Comparison of ENCODE assay signal across 2 cellular contexts in genomic region chr10:31074357-31075065, GRCh38.
TF ChIP-seq lines count a peak whose summit lies in the region.

No MANE protein-coding gene starts in this region.

TF ChIP-seq in IMR-90, 13 proteins besides CTCF, POLR2A, EP300 and RAD21:
- TF ChIP-seq FOS (IDR thresholded peaks at IDR 0.05; ENCODE audit: low read depth, low read length) (no peak), RFX5 (IDR thresholded peaks at IDR 0.05; ENCODE audit: low read depth, low read length) (no peak), SMC3 (IDR thresholded peaks at IDR 0.05; ENCODE audit: low read depth, low read length) (no peak), NFE2L2 (IDR thresholded peaks at IDR 0.05; ENCODE audit: low read depth, low read length) (no peak), CEBPB (IDR thresholded peaks at IDR 0.05; ENCODE audit: low read depth, low read length) (no peak), RCOR1 (IDR thresholded peaks at IDR 0.05; ENCODE audit: insufficient replicate concordance, low read length) (no peak), MXI1 (IDR thresholded peaks at IDR 0.05; ENCODE audit: borderline replicate concordance, low read depth, low read length) (no peak), USF2 (IDR thresholded peaks at IDR 0.05; ENCODE audit: low read depth, low read length) (no peak), MAZ (IDR thresholded peaks at IDR 0.05; ENCODE audit: borderline replicate concordance, low read depth, low read length) (no peak), BHLHE40 (IDR thresholded peaks at IDR 0.05; ENCODE audit: low read depth, low read length) (no peak), ELK1 (IDR thresholded peaks at IDR 0.05; ENCODE audit: borderline replicate concordance, low read depth, low read length) (no peak), CHD1 (IDR thresholded peaks at IDR 0.05; ENCODE audit: low read depth, low read length) (no peak), MAFK (IDR thresholded peaks at IDR 0.05; ENCODE audit: low read depth, low read length) (no peak)

TF ChIP-seq in WTC11, 78 proteins besides CTCF, POLR2A, EP300 and RAD21:
- TF ChIP-seq E2F1 (CRISPR knock-in tag; IDR thresholded peaks at IDR 0.05) (no peak), EMX1 (CRISPR knock-in tag; IDR thresholded peaks at IDR 0.05) (no peak), KAT7 (CRISPR knock-in tag; IDR thresholded peaks at IDR 0.05; ENCODE audit: borderline replicate concordance) (no peak), ATF3 (CRISPR knock-in tag; conservative IDR thresholded peaks at IDR 0.05) (no peak), GRHL2 (CRISPR knock-in tag; IDR thresholded peaks at IDR 0.05; ENCODE audit: insufficient replicate concordance, severe bottlenecking) (no peak), ZNF138 (CRISPR knock-in tag; conservative IDR thresholded peaks at IDR 0.05) (no peak), MXD4 (CRISPR knock-in tag; IDR thresholded peaks at IDR 0.05; ENCODE audit: borderline replicate concordance) (no peak), ZBTB43 (CRISPR knock-in tag; IDR thresholded peaks at IDR 0.05) (no peak), ZNF232 (CRISPR knock-in tag; IDR thresholded peaks at IDR 0.05) (no peak), NFE2L1 (CRISPR knock-in tag; IDR thresholded peaks at IDR 0.05) (no peak), ZNF263 (CRISPR knock-in tag; IDR thresholded peaks at IDR 0.05; ENCODE audit: low read depth) (no peak), CDX4 (CRISPR knock-in tag; IDR thresholded peaks at IDR 0.05; ENCODE audit: borderline replicate concordance) (no peak), ATF6 (CRISPR knock-in tag; IDR thresholded peaks at IDR 0.05) (no peak), ELF4 (CRISPR knock-in tag; IDR thresholded peaks at IDR 0.05; ENCODE audit: low read depth) (no peak), JUN (CRISPR knock-in tag; IDR thresholded peaks at IDR 0.05) (no peak), ZNF281 (CRISPR knock-in tag; IDR thresholded peaks at IDR 0.05) (no peak), USF2 (CRISPR knock-in tag; IDR thresholded peaks at IDR 0.05) (no peak), ZBTB21 (CRISPR knock-in tag; IDR thresholded peaks at IDR 0.05; ENCODE audit: borderline replicate concordance) (no peak), FOXP4 (CRISPR knock-in tag; IDR thresholded peaks at IDR 0.05) (no peak)
